In genomic region chr4:33722800-33723511, GRCh38 we compare ENCODE assay signal across 14 cellular contexts.
DNase-seq lines count a peak whose midpoint lies in the region; ATAC-seq and TF ChIP-seq lines count a peak whose summit lies in the region.
"Had no signal": no experiment of that assay in that cellular context is flagged by ENCODE, and none has a peak within 500 bp of the region (broad histone marks: within the 10 kb centered on the region; RNA-seq: fewer than 3 reads in every experiment).

No MANE protein-coding gene starts in this region.

- DNase-seq in COLO829 (ENCODE audit: low spot score) (peak; percentile 2), amniotic stem cell (lab: John Stamatoyannopoulos, UW) (peak; percentile 7), midbrain (lab: John Stamatoyannopoulos, UW) (peak; percentile 28), T-helper 2 cell (no peak)
- DNase-seq: activated B cell treated with CpG ODN at 0.5 μM for 24 hours; activated T-cell treated with anti-CD3 and anti-CD28 coated beads, Interleukin-2, amount 50 U/mL, for 4 hours; left cardiac atrium; stimulated activated CD4-positive, alpha-beta T cell treated with anti-CD3 and anti-CD28 coated beads, Interleukin-1b, Interleukin-23, amount 100 ng/mL, for 48 hours; stimulated activated naive CD8-positive, alpha-beta T cell treated with anti-CD3 and anti-CD28 coated beads, Interleukin-15, Interleukin-2, amounts not matched to agents 100 U/mL and 50 U/mL, for 24 hours had no signal

- ATAC-seq in HG02852 (IDR thresholded peaks at IDR 0.05; ENCODE audit: unreplicated experiment), result no peak
- ATAC-seq in GM18867 (IDR thresholded peaks at IDR 0.05; ENCODE audit: unreplicated experiment), result no peak
- no peak for ATAC-seq in HG03159 (IDR thresholded peaks at IDR 0.05; ENCODE audit: unreplicated experiment)
- ATAC-seq: activated T-cell treated with anti-CD3 and anti-CD28 coated beads, Interleukin-2, amount 50 U/mL, for 4 hours; foreskin keratinocyte; left cardiac atrium; stimulated activated naive CD8-positive, alpha-beta T cell treated with anti-CD3 and anti-CD28 coated beads, Interleukin-15, Interleukin-2, amounts not matched to agents 100 U/mL and 50 U/mL, for 24 hours had no signal

- peak; percentile 35; the same call in 1 of the 2 replicates for TF ChIP-seq CTCF in LNCAP (IDR thresholded peaks at IDR 0.05)

Comparison
In these comparisons a context has a peak if more than half of its experiments do, and no peak if none do; other contexts are left out.
1. DNase-seq: peak in COLO829 (single experiment), amniotic stem cell (single experiment) and midbrain (single experiment); none in T-helper 2 cell (0 of 5).